Comparison of ENCODE assay signal across 8 cellular contexts in genomic region chr17:5111402-5112204, GRCh38. TPM values are rescaled to one million over a fixed set of nuclear protein-coding genes. Genes with fewer than 3 reads are reported as not detected.
DNase-seq lines count a peak whose midpoint lies in the region; ATAC-seq and TF ChIP-seq lines count a peak whose summit lies in the region.

TSS of gene ZNF232 (minus strand) at chr17:5111878. CDS start at chr17:5111822, 56 bp downstream.

- CTCF ChIA-PET in Panc1 (lab: Charles Lee), result no interaction called here

- TF ChIP-seq POLR2A in esophagus squamous epithelium (IDR thresholded peaks at IDR 0.05), result peak in 3 of 4 donors; percentile 49 to 59 (median 53)

- intact Hi-C loops in Panc1 (cut with micrococcal nuclease; ENCODE audit: unreplicated experiment) (no loop called here), esophagus squamous epithelium (cut with DNase I) (no loop called here)

- H3K4me2 ChIP-seq in KMS-11, result peak within 1 kb of the TSS; percentile 29; the same call in 1 of the 2 replicates

- ATAC-seq in GM21619 (IDR thresholded peaks at IDR 0.05; ENCODE audit: unreplicated experiment), result peak; percentile 88
- peak; percentile 98 for ATAC-seq in Panc1
- peak; percentile 95 to 96 for ATAC-seq in activated T-cell treated with anti-CD3 and anti-CD28 coated beads, Interleukin-2, amount 50 U/mL, for 72 hours (replicated peaks in 1 of 2)

- no peaks in the 10 kb centered on the region for H3K36me3 ChIP-seq in KMS-11 (ENCODE audit: insufficient read depth)
- H3K36me3 ChIP-seq in Panc1 (ENCODE audit: control insufficient read depth, insufficient read depth, low read length), result peaks cover 2% of the 10 kb centered on the region; the same call in 1 of the 2 replicates
- peaks cover 0 to 30% (median 3%) of the 10 kb centered on the region in 3 donors for H3K36me3 ChIP-seq in esophagus squamous epithelium

- in situ Hi-C loops in Panc1 (cut with HindIII; ENCODE audit: low pct_unique_long_range_greater_than_20kb, low sequenced_read_pairs), result no loop called here

- POLR2A ChIA-PET in Panc1 (lab: Charles Lee), result no interaction called here

- H3K27me3 ChIP-seq in KMS-11 (ENCODE audit: insufficient read depth, low read depth), result no peaks in the 10 kb centered on the region
- H3K27me3 ChIP-seq in Panc1 (ENCODE audit: control insufficient read depth, insufficient read depth, low read length), result no peaks in the 10 kb centered on the region
- peaks cover 5 to 25% (median 9%) of the 10 kb centered on the region in 4 donors for H3K27me3 ChIP-seq in esophagus squamous epithelium

- DNase-seq in DMS 273 treated with DMSO at 0.1 percent for 48 hours (lab: John Stamatoyannopoulos, UW) (peak; percentile 68), Panc1 (ENCODE audit: low read depth, low spot score) (peak; percentile 53), esophagus squamous epithelium (lab: John Stamatoyannopoulos, UW) (peak; percentile 33), myocyte (ENCODE audit: low read depth) (peak; percentile 96)
- peak; percentile 94 to 96 for DNase-seq in activated T-cell treated with anti-CD3 and anti-CD28 coated beads, Interleukin-2, amount 50 U/mL, for 72 hours
- DNase-seq in stimulated activated CD8-positive, alpha-beta memory T cell treated with anti-CD3 and anti-CD28 coated beads, Interleukin-7, amount 100 ng/mL, for 4 hours (ENCODE audit: low read depth in 2 of 2), result peak; percentile 79 to 88

- H4K20me1 ChIP-seq in KMS-11 (ENCODE audit: insufficient read depth), result no peaks in the 10 kb centered on the region

- BruUV-seq in Panc1 (replicated peaks; lab: Mats Ljungman, UMichigan), result no TSS peak

- H3K4me3 ChIP-seq in KMS-11 (IDR thresholded peaks at IDR 0.05; ENCODE audit: insufficient read depth, low read depth, low read length), result no peak within 1 kb of the TSS
- peak within 1 kb of the TSS; percentile 75 to 86 for H3K4me3 ChIP-seq in Panc1 (ENCODE audit: low read depth in 2 of 2, low read length in 2 of 2)
- H3K4me3 ChIP-seq in esophagus squamous epithelium, result peak within 1 kb of the TSS; percentile 56 to 93 (median 78)

- H3K4me1 ChIP-seq in KMS-11 (ENCODE audit: low read depth, poor library complexity, severe bottlenecking), result no peaks in the 10 kb centered on the region
- no peaks in the 10 kb centered on the region; the same call in 1 of the 2 replicates for H3K4me1 ChIP-seq in Panc1 (ENCODE audit: control insufficient read depth, insufficient read depth, low read length)
- H3K4me1 ChIP-seq in esophagus squamous epithelium, result peaks cover 6 to 34% (median 7%) of the 10 kb centered on the region in 3 donors

- H3K9ac ChIP-seq in KMS-11, result peak within 1 kb of the TSS; percentile 30; the same call in 1 of the 2 replicates

- peak within 1 kb of the TSS; percentile 88 to 96 for H3K4me3 Mint-ChIP-seq in activated T-cell treated with anti-CD3 and anti-CD28 coated beads, Interleukin-2, amount 50 U/mL, for 72 hours

- H3K4me1 Mint-ChIP-seq in activated T-cell treated with anti-CD3 and anti-CD28 coated beads, Interleukin-2, amount 50 U/mL, for 72 hours (ENCODE audit: low read depth), result peaks cover 30% of the 10 kb centered on the region

- H2AFZ ChIP-seq in KMS-11 (ENCODE audit: low read depth), result peak within 1 kb of the TSS; percentile 38; the same call in 1 of the 2 replicates

- peaks cover 18% of the 10 kb centered on the region for H3K27me3 Mint-ChIP-seq in activated T-cell treated with anti-CD3 and anti-CD28 coated beads, Interleukin-2, amount 50 U/mL, for 72 hours (ENCODE audit: low read depth)

- H3K9me3 Mint-ChIP-seq in activated T-cell treated with anti-CD3 and anti-CD28 coated beads, Interleukin-2, amount 50 U/mL, for 72 hours, result peaks cover 1 to 2% of the 10 kb centered on the region in 2 donors

- peaks cover 33% of the 10 kb centered on the region for H3K9me3 ChIP-seq in Panc1 (ENCODE audit: control insufficient read depth, insufficient read depth, low read depth, low read length)
- H3K9me3 ChIP-seq in esophagus squamous epithelium, result no peaks in the 10 kb centered on the region

- H3K36me3 Mint-ChIP-seq in activated T-cell treated with anti-CD3 and anti-CD28 coated beads, Interleukin-2, amount 50 U/mL, for 72 hours (ENCODE audit: insufficient read depth in 2 of 2), result peaks cover 16 to 42% of the 10 kb centered on the region in 2 donors

- H3K27ac ChIP-seq in KMS-11, result no peak within 1 kb of the TSS
- H3K27ac ChIP-seq in Panc1 (ENCODE audit: low read length), result peak within 1 kb of the TSS; percentile 90
- peak within 1 kb of the TSS; percentile 53 to 83 (median 78) for H3K27ac ChIP-seq in esophagus squamous epithelium

- 0% methylated on average over 2 to 12 of the region's 69 CpGs for WGBS in esophagus squamous epithelium, 2 donors

- TF ChIP-seq CTCF in KMS-11 (conservative IDR thresholded peaks at IDR 0.05; ENCODE audit: low read depth, low read length) (no peak), Panc1 (IDR thresholded peaks at IDR 0.05) (no peak), esophagus squamous epithelium (IDR thresholded peaks at IDR 0.05) (peak in 2 of 6 experiments; percentile 5 to 39)

- H3K79me2 ChIP-seq in KMS-11 (ENCODE audit: insufficient read depth, low read depth), result no peaks in the 10 kb centered on the region

- H3K27ac Mint-ChIP-seq in activated T-cell treated with anti-CD3 and anti-CD28 coated beads, Interleukin-2, amount 50 U/mL, for 72 hours, result peak within 1 kb of the TSS; percentile 75

RNA-seq across cellular contexts. Expression of gene ZNF232, which starts in this region (rescaled TPM):
- 8.7 TPM for total RNA-seq in Panc1 (2021; ENCODE audit: unreplicated experiment)
- 6.8 TPM for polyA plus RNA-seq in Panc1 (2012; ENCODE audit: insufficient read length)
- total RNA-seq in activated T-cell treated with anti-CD3 and anti-CD28 coated beads, Interleukin-2, amount 50 U/mL, for 72 hours, result 10 to 100 TPM; 10.4 to 15.7 TPM
- total RNA-seq in esophagus squamous epithelium, result 1 to 10 TPM; 4.5 to 7.8 (median 5.8) TPM
- total RNA-seq in myocyte, result 6.3 and 6.5 TPM in 2 replicates
- polyA plus RNA-seq in myocyte (2012), result 5.9 TPM

Comparison
In these comparisons a context has a peak if more than half of its experiments do, and no peak if none do; other contexts are left out.
1. DNase-seq: peak in every context shown above with its lines; median percentile 96 in myocyte; 95 in activated T-cell treated with anti-CD3 and anti-CD28 coated beads, Interleukin-2, amount 50 U/mL, for 72 hours; 84 in stimulated activated CD8-positive, alpha-beta memory T cell treated with anti-CD3 and anti-CD28 coated beads, Interleukin-7, amount 100 ng/mL, for 4 hours; 68 in DMS 273 treated with DMSO at 0.1 percent for 48 hours; 53 in Panc1; 33 in esophagus squamous epithelium.